ENCODE assay signal across 8 cellular contexts in genomic region chr14:75577724-75578098, GRCh38. TPM values are rescaled to one million over a fixed set of nuclear protein-coding genes. Genes with fewer than 3 reads are reported as not detected.
DNase-seq lines count a peak whose midpoint lies in the region; ATAC-seq and TF ChIP-seq lines count a peak whose summit lies in the region.

No MANE protein-coding gene starts in this region.

- DNase-seq in A673 (ENCODE audit: low spot score): peak; percentile 50
- DNase-seq in NCI-H69 (lab: John Stamatoyannopoulos, UW): peak; percentile 76
- DNase-seq in activated CD4-positive, alpha-beta T cell treated with anti-CD3 and anti-CD28 coated beads, Interleukin-2, amount 50 U/mL, for 48 hours: peak; percentile 78 to 86
- DNase-seq in lower leg skin (ENCODE audit: low spot score in 2 of 2): peak; percentile 82 to 95
- DNase-seq in stimulated activated CD4-positive, alpha-beta T cell treated with anti-CD3 and anti-CD28 coated beads, Interleukin-4, amount 100 ng/mL, for 4 hours: peak; percentile 61 to 70

- H3K27me3 ChIP-seq in A673 (replicated peaks; ENCODE audit: insufficient read depth, low read depth, low read length, poor library complexity) (peaks cover 10% of the 10 kb centered on the region), ectodermal cell (ENCODE audit: control insufficient read depth, insufficient read depth, low read length, poor library complexity, severe bottlenecking) (no peaks in the 10 kb centered on the region)

- intact Hi-C loops in A673 (cut with micrococcal nuclease; ENCODE audit: unreplicated experiment) (loop anchor here (5.0 kb wide), 2 partner anchors 75 to 405 kb away; partner anchors contain the start of gene TGFB3), lower leg skin (cut with DNase I; ENCODE audit: low total_unique reads) (loop anchor here (2.0 kb wide), 1 partner anchor 79 kb away; no protein-coding TSS in a partner anchor)

- peaks cover 6% of the 10 kb centered on the region for H3K4me1 ChIP-seq in A673 (ENCODE audit: insufficient read depth, low read length, poor library complexity, severe bottlenecking)
- H3K4me1 ChIP-seq in ectodermal cell (ENCODE audit: control insufficient read depth, insufficient read depth, low read length): peaks cover 12% of the 10 kb centered on the region

- POLR2A ChIA-PET in A673 (lab: Charles Lee; ENCODE audit: low non-redundant PET): no interaction called here

- H3K9me3 ChIP-seq in A673 (ENCODE audit: low read depth, low read length, poor library complexity, severe bottlenecking) (no peaks in the 10 kb centered on the region), ectodermal cell (ENCODE audit: control insufficient read depth, low read length) (no peaks in the 10 kb centered on the region)

- no peak for TF ChIP-seq POLR2A in lower leg skin (IDR thresholded peaks at IDR 0.05)

- H3K36me3 ChIP-seq in A673 (ENCODE audit: insufficient read depth, low read length, poor library complexity, severe bottlenecking) (no peaks in the 10 kb centered on the region), ectodermal cell (ENCODE audit: control insufficient read depth, insufficient read depth, low read length) (no peaks in the 10 kb centered on the region)

- no TSS peak for BruUV-seq in A673 (replicated peaks; lab: Mats Ljungman, UMichigan)

- CTCF ChIA-PET in A673 (lab: Charles Lee): interaction anchor here (0.6 to 2.1 kb wide), 4 partner anchors 16 to 405 kb away, joined by 3 to 7 read pairs (median 4); no protein-coding TSS in a partner anchor

- H3K4me3 ChIP-seq in A673 (ENCODE audit: low read depth, low read length, poor library complexity, severe bottlenecking): peak overlapping the region; percentile 42
- H3K4me3 ChIP-seq in ectodermal cell (ENCODE audit: insufficient read depth, low read depth, low read length): peak overlapping the region; percentile 55
- peak overlapping the region; percentile 32 for H3K4me3 ChIP-seq in lower leg skin (ENCODE audit: low read depth, poor library complexity, severe bottlenecking)

- 0 to 1% methylated on average over 15 of the region's 15 CpGs for WGBS in ectodermal cell, 2 experiments
- 0 to 1% methylated on average over 15 of the region's 15 CpGs for WGBS in lower leg skin, 2 donors

- peak; percentile 52 for TF ChIP-seq CTCF in A673 (conservative IDR thresholded peaks at IDR 0.05; ENCODE audit: low read depth, low read length)
- no peak for TF ChIP-seq CTCF in lower leg skin (IDR thresholded peaks at IDR 0.05)

- H3K27ac ChIP-seq in A673 (ENCODE audit: low read depth, low read length, poor library complexity, severe bottlenecking): no peak overlapping the region
- peak overlapping the region; percentile 94 for H3K27ac ChIP-seq in ectodermal cell (ENCODE audit: insufficient read depth, low read depth, low read length, poor library complexity, severe bottlenecking)

- ATAC-seq in GM18511 (IDR thresholded peaks at IDR 0.05; ENCODE audit: unreplicated experiment) (peak; percentile 83), HG03108 (IDR thresholded peaks at IDR 0.05; ENCODE audit: unreplicated experiment) (peak; percentile 83)

RNA-seq across cellular contexts. Expression of gene FLVCR2, which starts 0.7 kb away (rescaled TPM):
- total RNA-seq in A673 (2021) (0.22 and 3.5 TPM in 2 replicates), lower leg skin (10 to 100 TPM; 11.8 to 24.3 (median 16.7) TPM)
- 11.4 TPM for polyA plus RNA-seq in ectodermal cell (2013, experiment 1 of 4)
- 14.6 TPM for polyA plus RNA-seq in ectodermal cell (2013, experiment 2 of 4)
- 12.1 TPM for polyA plus RNA-seq in ectodermal cell (2013, experiment 3 of 4)
- 10.9 TPM for polyA plus RNA-seq in ectodermal cell (2013, experiment 4 of 4)

RNA-seq across cellular contexts. Expression of gene BATF, which starts 55.4 kb away (rescaled TPM):
- total RNA-seq in A673 (2021) (not detected in 2 replicates), lower leg skin (1 to 10 TPM; 2.1 to 7.3 (median 4.6) TPM)
- polyA plus RNA-seq in ectodermal cell (2013, experiment 1 of 4): not detected
- not detected for polyA plus RNA-seq in ectodermal cell (2013, experiment 2 of 4)
- not detected for polyA plus RNA-seq in ectodermal cell (2013, experiment 3 of 4)
- polyA plus RNA-seq in ectodermal cell (2013, experiment 4 of 4): not detected
